ENCODE assay signal across 15 cellular contexts in genomic region chr11:102518296-102519094, GRCh38. TPM values are rescaled to one million over a fixed set of nuclear protein-coding genes. Genes with fewer than 3 reads are reported as not detected.
DNase-seq lines count a peak whose midpoint lies in the region; ATAC-seq, FAIRE-seq and TF ChIP-seq lines count a peak whose summit lies in the region.
"Had no signal": no experiment of that assay in that cellular context is flagged by ENCODE, and none has a peak within 500 bp of the region (broad histone marks: within the 10 kb centered on the region; RNA-seq: fewer than 3 reads in every experiment).

No MANE protein-coding gene starts in this region.

- no peaks in the 10 kb centered on the region for H3K9me3 Mint-ChIP-seq in WTC11

- ATAC-seq in WTC11 (peak; percentile 65), GM18502 (IDR thresholded peaks at IDR 0.05; ENCODE audit: poor library complexity, unreplicated experiment) (no peak), GM18870 (IDR thresholded peaks at IDR 0.05; ENCODE audit: unreplicated experiment) (no peak)
- ATAC-seq: A549 had no signal

- CTCF ChIA-PET in WTC11 (lab: Charles Lee) = interaction anchor here (0.6 to 2.6 kb wide), 21 partner anchors 10 to 250 kb away, joined by 3 to 21 read pairs (median 3); partner anchors contain the start of gene BIRC2

- no peak overlapping the region for H3K4me3 Mint-ChIP-seq in WTC11

- POLR2A ChIA-PET in WTC11 (lab: Charles Lee) = interaction anchor here (0.5 kb wide), 1 partner anchor 167 kb away, joined by 5 read pairs; no protein-coding TSS in a partner anchor

- no peaks in the 10 kb centered on the region for H3K4me1 Mint-ChIP-seq in WTC11

- peak; percentile 62 for FAIRE-seq in GM19239 (lab: Jason Lieb, UNC)
- FAIRE-seq: A549 had no signal

- H3K27me3 Mint-ChIP-seq in WTC11 (ENCODE audit: low read depth) = peaks cover 4% of the 10 kb centered on the region

- no peak overlapping the region for H3K4me3 ChIP-seq in fibroblast of pulmonary artery (replicated peaks; ENCODE audit: low read depth, low read length)
- H3K4me3 ChIP-seq: A549, testis had no signal

- no peak overlapping the region for H3K27ac Mint-ChIP-seq in WTC11

- TF ChIP-seq CTCF in WTC11 (IDR thresholded peaks at IDR 0.05) (no peak), fibroblast of pulmonary artery (IDR thresholded peaks at IDR 0.05; ENCODE audit: low read length, missing control alignments) (peak; percentile 22)

- no peak for TF ChIP-seq POLR2A in erythroblast (IDR thresholded peaks at IDR 0.05; ENCODE audit: low read length)

- peak; percentile 8 for DNase-seq in AG08396 (ENCODE audit: low spot score)
- no peak for DNase-seq in GM19239 (ENCODE audit: insufficient read length, low spot score)
- no peak for DNase-seq in WTC11 (ENCODE audit: low spot score)
- no peak for DNase-seq in fibroblast of pulmonary artery (ENCODE audit: low read depth)
- no peak for DNase-seq in erythroblast (lab: John Stamatoyannopoulos, UW)
- DNase-seq in activated T-cell treated with anti-CD3 and anti-CD28 coated beads, Interleukin-2, amount 50 U/mL, for 48 hours = no peak
- DNase-seq: activated CD4-positive, alpha-beta T cell treated with anti-CD3 and anti-CD28 coated beads for 48 hours; kidney glomerular epithelial cell; NCI-H1417; stimulated activated CD4-positive, alpha-beta T cell treated with anti-CD3 and anti-CD28 coated beads, Interleukin-12 subunit alpha, Interleukin-12 subunit beta, amount 100 ng/mL, for 4 hours; testis had no signal

- no peaks in the 10 kb centered on the region for H3K36me3 Mint-ChIP-seq in WTC11

TF ChIP-seq in WTC11, 78 proteins besides CTCF, POLR2A, EP300 and RAD21:
- TF ChIP-seq MYBL2 (CRISPR knock-in tag; IDR thresholded peaks at IDR 0.05) = no peak
- TF ChIP-seq ZNF232 (CRISPR knock-in tag; IDR thresholded peaks at IDR 0.05) = no peak
- no peak for TF ChIP-seq ZNF317 (CRISPR knock-in tag; IDR thresholded peaks at IDR 0.05; ENCODE audit: borderline replicate concordance, low read depth)
- no peak for TF ChIP-seq SMAD4 (CRISPR knock-in tag; IDR thresholded peaks at IDR 0.05)
- no peak for TF ChIP-seq CDX4 (CRISPR knock-in tag; IDR thresholded peaks at IDR 0.05; ENCODE audit: borderline replicate concordance)
- no peak for TF ChIP-seq KAT7 (CRISPR knock-in tag; IDR thresholded peaks at IDR 0.05; ENCODE audit: borderline replicate concordance)
- TF ChIP-seq TP53 (CRISPR knock-in tag; IDR thresholded peaks at IDR 0.05) = no peak
- TF ChIP-seq SMAD3 (CRISPR knock-in tag; IDR thresholded peaks at IDR 0.05; ENCODE audit: borderline replicate concordance) = no peak
- TF ChIP-seq EMX1 (CRISPR knock-in tag; IDR thresholded peaks at IDR 0.05) = no peak
- no peak for TF ChIP-seq ESRRA (CRISPR knock-in tag; IDR thresholded peaks at IDR 0.05; ENCODE audit: borderline replicate concordance)
- TF ChIP-seq FOXJ3 (CRISPR knock-in tag; IDR thresholded peaks at IDR 0.05; ENCODE audit: borderline replicate concordance) = no peak
- no peak for TF ChIP-seq USF1 (CRISPR knock-in tag; IDR thresholded peaks at IDR 0.05)
- no peak for TF ChIP-seq ZNF671 (CRISPR knock-in tag; IDR thresholded peaks at IDR 0.05)
- TF ChIP-seq, protein P1, sequence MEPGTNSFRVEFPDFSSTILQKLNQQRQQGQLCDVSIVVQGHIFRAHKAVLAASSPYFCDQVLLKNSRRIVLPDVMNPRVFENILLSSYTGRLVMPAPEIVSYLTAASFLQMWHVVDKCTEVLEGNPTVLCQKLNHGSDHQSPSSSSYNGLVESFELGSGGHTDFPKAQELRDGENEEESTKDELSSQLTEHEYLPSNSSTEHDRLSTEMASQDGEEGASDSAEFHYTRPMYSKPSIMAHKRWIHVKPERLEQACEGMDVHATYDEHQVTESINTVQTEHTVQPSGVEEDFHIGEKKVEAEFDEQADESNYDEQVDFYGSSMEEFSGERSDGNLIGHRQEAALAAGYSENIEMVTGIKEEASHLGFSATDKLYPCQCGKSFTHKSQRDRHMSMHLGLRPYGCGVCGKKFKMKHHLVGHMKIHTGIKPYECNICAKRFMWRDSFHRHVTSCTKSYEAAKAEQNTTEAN (CRISPR knock-in tag; IDR thresholded peaks at IDR 0.05) = no peak
- TF ChIP-seq, protein P2, sequence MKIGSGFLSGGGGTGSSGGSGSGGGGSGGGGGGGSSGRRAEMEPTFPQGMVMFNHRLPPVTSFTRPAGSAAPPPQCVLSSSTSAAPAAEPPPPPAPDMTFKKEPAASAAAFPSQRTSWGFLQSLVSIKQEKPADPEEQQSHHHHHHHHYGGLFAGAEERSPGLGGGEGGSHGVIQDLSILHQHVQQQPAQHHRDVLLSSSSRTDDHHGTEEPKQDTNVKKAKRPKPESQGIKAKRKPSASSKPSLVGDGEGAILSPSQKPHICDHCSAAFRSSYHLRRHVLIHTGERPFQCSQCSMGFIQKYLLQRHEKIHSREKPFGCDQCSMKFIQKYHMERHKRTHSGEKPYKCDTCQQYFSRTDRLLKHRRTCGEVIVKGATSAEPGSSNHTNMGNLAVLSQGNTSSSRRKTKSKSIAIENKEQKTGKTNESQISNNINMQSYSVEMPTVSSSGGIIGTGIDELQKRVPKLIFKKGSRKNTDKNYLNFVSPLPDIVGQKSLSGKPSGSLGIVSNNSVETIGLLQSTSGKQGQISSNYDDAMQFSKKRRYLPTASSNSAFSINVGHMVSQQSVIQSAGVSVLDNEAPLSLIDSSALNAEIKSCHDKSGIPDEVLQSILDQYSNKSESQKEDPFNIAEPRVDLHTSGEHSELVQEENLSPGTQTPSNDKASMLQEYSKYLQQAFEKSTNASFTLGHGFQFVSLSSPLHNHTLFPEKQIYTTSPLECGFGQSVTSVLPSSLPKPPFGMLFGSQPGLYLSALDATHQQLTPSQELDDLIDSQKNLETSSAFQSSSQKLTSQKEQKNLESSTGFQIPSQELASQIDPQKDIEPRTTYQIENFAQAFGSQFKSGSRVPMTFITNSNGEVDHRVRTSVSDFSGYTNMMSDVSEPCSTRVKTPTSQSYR (CRISPR knock-in tag; IDR thresholded peaks at IDR 0.05) = no peak

RNA-seq across cellular contexts. Expression of gene MMP7, which starts 12.1 kb away (rescaled TPM):
- total RNA-seq in WTC11 (2021) = 0.23 to 0.50 TPM (median 0.48 TPM) in 3 replicates
- total RNA-seq: T-helper 1 cell treated with Interleukin-12 subunit alpha and Interleukin-12 subunit beta and Interleukin-4 antibody, amounts not matched to agents 30 ng/mL and 1 ng/mL, for 36 hours had no signal
